ENCODE assay signal across 8 cellular contexts in the genomic region with DNA sequence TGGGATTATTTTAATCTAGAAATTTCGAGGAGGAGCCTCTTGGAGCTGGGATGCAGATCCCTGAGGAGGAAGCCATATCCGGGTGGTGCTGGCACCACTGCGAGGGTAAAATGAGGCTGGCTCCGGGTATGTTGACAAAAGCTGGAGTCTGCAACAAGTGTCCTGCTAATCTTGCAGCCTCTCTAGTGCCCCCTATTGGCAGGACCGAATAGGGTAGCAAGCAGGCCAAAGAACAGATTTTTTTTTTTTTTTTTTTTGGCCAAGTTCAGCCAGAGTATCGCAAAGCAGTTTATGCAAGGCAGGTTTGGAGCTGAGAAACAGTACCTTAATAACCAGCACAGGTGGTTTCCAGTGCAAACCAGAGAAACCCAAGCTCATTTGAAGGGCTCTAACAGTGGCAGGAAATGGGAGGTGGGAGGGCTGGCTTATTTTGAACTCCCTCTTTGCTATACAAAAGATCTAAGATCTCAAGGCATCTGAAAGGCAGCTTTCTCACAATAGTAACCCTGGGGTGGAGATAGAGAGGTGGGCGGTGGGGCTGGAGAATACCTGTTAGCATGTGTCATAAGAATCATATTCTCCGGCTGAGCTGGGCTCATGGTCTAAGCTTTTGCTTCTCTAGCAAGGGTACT. TPM values are rescaled to one million over a fixed set of nuclear protein-coding genes. Genes with fewer than 3 reads are reported as not detected.
DNase-seq lines count a peak whose midpoint lies in the region; ATAC-seq and TF ChIP-seq lines count a peak whose summit lies in the region.

No MANE protein-coding gene starts in this region.

- no peaks in the 10 kb centered on the region for H3K9me3 Mint-ChIP-seq in activated T-cell treated with anti-CD3 and anti-CD28 coated beads, Interleukin-2, amount 50 U/mL, for 24 hours

- H3K27ac ChIP-seq in left lung = no peak overlapping the region
- H3K27ac ChIP-seq in effector memory CD4-positive, alpha-beta T cell (ENCODE audit: insufficient read depth, low read length, poor library complexity, severe bottlenecking) = no peak overlapping the region

- H3K27me3 Mint-ChIP-seq in activated T-cell treated with anti-CD3 and anti-CD28 coated beads, Interleukin-2, amount 50 U/mL, for 24 hours = no peaks in the 10 kb centered on the region

- H3K4me3 Mint-ChIP-seq in activated T-cell treated with anti-CD3 and anti-CD28 coated beads, Interleukin-2, amount 50 U/mL, for 24 hours = no peak overlapping the region

- H3K27me3 ChIP-seq in BE2C (no peaks in the 10 kb centered on the region), left lung (no peaks in the 10 kb centered on the region)
- H3K27me3 ChIP-seq in effector memory CD4-positive, alpha-beta T cell (replicated peaks; ENCODE audit: control insufficient read depth, insufficient read depth, low read length, poor library complexity, severe bottlenecking) = no peaks in the 10 kb centered on the region

- H3K4me1 Mint-ChIP-seq in activated T-cell treated with anti-CD3 and anti-CD28 coated beads, Interleukin-2, amount 50 U/mL, for 24 hours (ENCODE audit: low read depth) = peaks cover 16% of the 10 kb centered on the region

- intact Hi-C loops in left lung (cut with DNase I) = no loop called here

- H3K4me3 ChIP-seq in BE2C (ENCODE audit: low read depth, low read length) (no peak overlapping the region), left lung (no peak overlapping the region)
- H3K4me3 ChIP-seq in effector memory CD4-positive, alpha-beta T cell (ENCODE audit: insufficient read depth, low read depth, low read length, poor library complexity, severe bottlenecking) = no peak overlapping the region

- DNase-seq in BE2C = peak; percentile 32
- peak; percentile 38 for DNase-seq in activated T-cell treated with anti-CD3 and anti-CD28 coated beads, Interleukin-2, amount 50 U/mL, for 24 hours
- no peak for DNase-seq in left lung
- no peak for DNase-seq in effector memory CD4-positive, alpha-beta T cell
- DNase-seq in Ammon's horn (ENCODE audit: low spot score) = no peak

- H3K36me3 ChIP-seq in BE2C (no peaks in the 10 kb centered on the region), left lung (no peaks in the 10 kb centered on the region)
- no peaks in the 10 kb centered on the region for H3K36me3 ChIP-seq in effector memory CD4-positive, alpha-beta T cell (ENCODE audit: control insufficient read depth, insufficient read depth, low read length)

- peak; percentile 63 for TF ChIP-seq CTCF in BE2C (IDR thresholded peaks at IDR 0.05; ENCODE audit: low read depth, low read length)
- TF ChIP-seq CTCF in LNCAP (IDR thresholded peaks at IDR 0.05) = peak; percentile 60
- peak in 1 of 2 donors; percentile 32 for TF ChIP-seq CTCF in left lung (IDR thresholded peaks at IDR 0.05)

- H3K27ac Mint-ChIP-seq in activated T-cell treated with anti-CD3 and anti-CD28 coated beads, Interleukin-2, amount 50 U/mL, for 24 hours = no peak overlapping the region

- no peaks in the 10 kb centered on the region for H3K4me1 ChIP-seq in BE2C
- H3K4me1 ChIP-seq in left lung = no peaks in the 10 kb centered on the region
- no peaks in the 10 kb centered on the region for H3K4me1 ChIP-seq in effector memory CD4-positive, alpha-beta T cell (ENCODE audit: control insufficient read depth, insufficient read depth, low read length, poor library complexity, severe bottlenecking)

- ATAC-seq in left lung (peak; percentile 30), HG03280 (IDR thresholded peaks at IDR 0.05; ENCODE audit: unreplicated experiment) (no peak), GM21447 (IDR thresholded peaks at IDR 0.05; ENCODE audit: unreplicated experiment) (no peak)

- no peaks in the 10 kb centered on the region for H3K36me3 Mint-ChIP-seq in activated T-cell treated with anti-CD3 and anti-CD28 coated beads, Interleukin-2, amount 50 U/mL, for 24 hours (ENCODE audit: low read depth)

- H3K9me3 ChIP-seq in BE2C = no peaks in the 10 kb centered on the region
- no peaks in the 10 kb centered on the region for H3K9me3 ChIP-seq in left lung
- no peaks in the 10 kb centered on the region for H3K9me3 ChIP-seq in effector memory CD4-positive, alpha-beta T cell (ENCODE audit: control insufficient read depth, low read length)

RNA-seq across cellular contexts. Expression of gene OCIAD2, which starts 38.2 kb away (rescaled TPM):
- polyA plus RNA-seq in BE2C (2012; ENCODE audit: insufficient read depth, insufficient read length, low read depth) = 50.2 TPM
- 10 to 100 TPM; 37.2 to 82.2 TPM for total RNA-seq in left lung

RNA-seq across cellular contexts. Expression of gene CWH43, which starts 41.3 kb away (rescaled TPM):
- polyA plus RNA-seq in BE2C (2012; ENCODE audit: insufficient read depth, insufficient read length, low read depth) = not detected
- total RNA-seq in left lung = under 1 TPM in 1 of 2 donors, not detected in 1; 0.24 TPM

Comparison
In these comparisons a context has a peak if more than half of its experiments do, and no peak if none do; other contexts are left out.
1. DNase-seq: peak in BE2C (single experiment) and activated T-cell treated with anti-CD3 and anti-CD28 coated beads, Interleukin-2, amount 50 U/mL, for 24 hours (single experiment); none in left lung (0 of 2), effector memory CD4-positive, alpha-beta T cell (0 of 3) and Ammon's horn (single experiment).